Comparison of ENCODE assay signal across 1 cellular context in the genomic region with DNA sequence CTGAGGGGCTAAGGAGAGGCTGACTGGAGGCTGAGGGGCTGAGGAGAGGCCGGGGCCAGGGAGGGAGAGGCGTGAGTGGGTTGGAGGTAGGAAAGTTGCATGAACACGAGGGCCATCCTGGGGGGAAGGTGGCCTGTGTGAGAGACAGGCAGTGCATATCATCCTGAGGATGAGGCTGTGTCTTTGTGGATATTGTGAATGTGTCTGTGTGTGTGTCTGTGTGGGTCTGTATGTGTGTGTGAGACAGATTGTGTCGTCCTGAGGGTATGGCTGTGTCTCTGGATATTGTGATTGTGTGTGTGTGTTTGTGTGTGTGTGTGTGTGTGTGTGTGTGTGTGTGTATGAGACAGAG.
TF ChIP-seq lines count a peak whose summit lies in the region.

No MANE protein-coding gene starts in this region.

TF ChIP-seq in HepG2, 621 proteins besides CTCF, POLR2A, EP300 and RAD21 (continued from another document):
- TF ChIP-seq UBTF (CRISPR knock-in tag; IDR thresholded peaks at IDR 0.05) (0 out of 2 replicates have a peak, but pooled peaks have one; percentile 2), ZFX (CRISPR knock-in tag; IDR thresholded peaks at IDR 0.05; ENCODE audit: low read depth) (peak; percentile 28; the same call in 1 of the 2 replicates), SKIL (CRISPR knock-in tag; IDR thresholded peaks at IDR 0.05; ENCODE audit: borderline replicate concordance) (peak; percentile 2; the same call in 1 of the 2 replicates), ZNF776 (CRISPR knock-in tag; IDR thresholded peaks at IDR 0.05) (no peak), CCDC6 (CRISPR knock-in tag; IDR thresholded peaks at IDR 0.05) (0 out of 2 replicates have a peak, but pooled peaks have one; percentile 2), PTBP1 (IDR thresholded peaks at IDR 0.05; ENCODE audit: low read depth, low read length, poor library complexity, severe bottlenecking) (no peak), ZNF780A (CRISPR knock-in tag; IDR thresholded peaks at IDR 0.05) (0 out of 2 replicates have a peak, but pooled peaks have one; percentile 5), ZNF589 (CRISPR knock-in tag; conservative IDR thresholded peaks at IDR 0.05) (peak; percentile 32; the same call in 1 of the 2 replicates), ARID4A (CRISPR knock-in tag; IDR thresholded peaks at IDR 0.05; ENCODE audit: borderline replicate concordance) (peak; percentile 59), ZC3H4 (CRISPR knock-in tag; IDR thresholded peaks at IDR 0.05; ENCODE audit: borderline replicate concordance) (no peak), MYPOP (CRISPR knock-in tag; IDR thresholded peaks at IDR 0.05) (peak; percentile 44; the same call in 1 of the 2 replicates), PHF21A (CRISPR knock-in tag; IDR thresholded peaks at IDR 0.05) (no peak), MYC (CRISPR knock-in tag; IDR thresholded peaks at IDR 0.05; ENCODE audit: borderline replicate concordance) (no peak), GLI4 (CRISPR knock-in tag; IDR thresholded peaks at IDR 0.05; ENCODE audit: borderline replicate concordance) (0 out of 2 replicates have a peak, but pooled peaks have one; percentile 34), JUNB (CRISPR knock-in tag; IDR thresholded peaks at IDR 0.05; ENCODE audit: borderline replicate concordance) (peak; percentile 59; the same call in 1 of the 2 replicates), NBN (conservative IDR thresholded peaks at IDR 0.05) (0 out of 2 replicates have a peak, but pooled peaks have one; percentile 40), ZNF234 (CRISPR knock-in tag; conservative IDR thresholded peaks at IDR 0.05) (no peak), HOXA3 (CRISPR knock-in tag; IDR thresholded peaks at IDR 0.05) (peak; percentile 2; the same call in 1 of the 2 replicates), ZSCAN21 (CRISPR knock-in tag; IDR thresholded peaks at IDR 0.05; ENCODE audit: borderline replicate concordance) (peak; percentile 39), ATF7-NPFF (CRISPR knock-in tag; IDR thresholded peaks at IDR 0.05; ENCODE audit: low read depth) (0 out of 2 replicates have a peak, but pooled peaks have one; percentile 12), ZNF414 (CRISPR knock-in tag; IDR thresholded peaks at IDR 0.05) (0 out of 2 replicates have a peak, but pooled peaks have one; percentile 63)
- TF ChIP-seq, protein P1, sequence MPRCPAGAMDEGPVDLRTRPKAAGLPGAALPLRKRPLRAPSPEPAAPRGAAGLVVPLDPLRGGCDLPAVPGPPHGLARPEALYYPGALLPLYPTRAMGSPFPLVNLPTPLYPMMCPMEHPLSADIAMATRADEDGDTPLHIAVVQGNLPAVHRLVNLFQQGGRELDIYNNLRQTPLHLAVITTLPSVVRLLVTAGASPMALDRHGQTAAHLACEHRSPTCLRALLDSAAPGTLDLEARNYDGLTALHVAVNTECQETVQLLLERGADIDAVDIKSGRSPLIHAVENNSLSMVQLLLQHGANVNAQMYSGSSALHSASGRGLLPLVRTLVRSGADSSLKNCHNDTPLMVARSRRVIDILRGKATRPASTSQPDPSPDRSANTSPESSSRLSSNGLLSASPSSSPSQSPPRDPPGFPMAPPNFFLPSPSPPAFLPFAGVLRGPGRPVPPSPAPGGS (CRISPR knock-in tag; IDR thresholded peaks at IDR 0.05): 0 out of 2 replicates have a peak, but pooled peaks have one; percentile 19
- TF ChIP-seq, protein P2, sequence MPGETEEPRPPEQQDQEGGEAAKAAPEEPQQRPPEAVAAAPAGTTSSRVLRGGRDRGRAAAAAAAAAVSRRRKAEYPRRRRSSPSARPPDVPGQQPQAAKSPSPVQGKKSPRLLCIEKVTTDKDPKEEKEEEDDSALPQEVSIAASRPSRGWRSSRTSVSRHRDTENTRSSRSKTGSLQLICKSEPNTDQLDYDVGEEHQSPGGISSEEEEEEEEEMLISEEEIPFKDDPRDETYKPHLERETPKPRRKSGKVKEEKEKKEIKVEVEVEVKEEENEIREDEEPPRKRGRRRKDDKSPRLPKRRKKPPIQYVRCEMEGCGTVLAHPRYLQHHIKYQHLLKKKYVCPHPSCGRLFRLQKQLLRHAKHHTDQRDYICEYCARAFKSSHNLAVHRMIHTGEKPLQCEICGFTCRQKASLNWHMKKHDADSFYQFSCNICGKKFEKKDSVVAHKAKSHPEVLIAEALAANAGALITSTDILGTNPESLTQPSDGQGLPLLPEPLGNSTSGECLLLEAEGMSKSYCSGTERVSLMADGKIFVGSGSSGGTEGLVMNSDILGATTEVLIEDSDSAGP (CRISPR knock-in tag; IDR thresholded peaks at IDR 0.05; ENCODE audit: borderline replicate concordance): peak; percentile 23; the same call in 1 of the 2 replicates
- TF ChIP-seq, protein P3, sequence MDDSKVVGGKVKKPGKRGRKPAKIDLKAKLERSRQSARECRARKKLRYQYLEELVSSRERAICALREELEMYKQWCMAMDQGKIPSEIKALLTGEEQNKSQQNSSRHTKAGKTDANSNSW (CRISPR knock-in tag; IDR thresholded peaks at IDR 0.05; ENCODE audit: borderline replicate concordance): 0 out of 2 replicates have a peak, but pooled peaks have one; percentile 13
- TF ChIP-seq, protein P4, sequence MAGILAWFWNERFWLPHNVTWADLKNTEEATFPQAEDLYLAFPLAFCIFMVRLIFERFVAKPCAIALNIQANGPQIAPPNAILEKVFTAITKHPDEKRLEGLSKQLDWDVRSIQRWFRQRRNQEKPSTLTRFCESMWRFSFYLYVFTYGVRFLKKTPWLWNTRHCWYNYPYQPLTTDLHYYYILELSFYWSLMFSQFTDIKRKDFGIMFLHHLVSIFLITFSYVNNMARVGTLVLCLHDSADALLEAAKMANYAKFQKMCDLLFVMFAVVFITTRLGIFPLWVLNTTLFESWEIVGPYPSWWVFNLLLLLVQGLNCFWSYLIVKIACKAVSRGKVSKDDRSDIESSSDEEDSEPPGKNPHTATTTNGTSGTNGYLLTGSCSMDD (CRISPR knock-in tag; IDR thresholded peaks at IDR 0.05): no peak
TF ChIP-seq in HepG2: peak in this region for 29.
